Comparison of ENCODE assay signal across 11 cellular contexts in the genomic region with DNA sequence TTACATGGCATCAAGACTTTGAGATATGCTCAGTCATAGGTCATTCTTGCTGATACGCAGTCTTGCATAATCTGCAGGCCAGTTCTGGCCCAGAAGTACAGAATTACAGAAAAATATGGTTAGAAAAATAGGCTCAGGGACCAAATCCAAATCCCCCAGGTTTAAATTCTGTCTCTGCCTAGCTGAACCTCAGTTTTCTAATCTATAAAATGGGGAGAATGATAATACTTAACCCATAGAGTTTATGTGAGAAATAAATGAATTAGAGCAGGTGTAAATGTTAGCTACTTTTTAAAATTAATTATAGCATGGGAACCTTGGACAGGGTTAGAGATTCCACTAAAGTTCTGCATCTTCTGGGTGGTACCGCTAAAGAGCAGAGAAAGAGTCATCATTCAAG. TPM values are rescaled to one million over a fixed set of nuclear protein-coding genes. Genes with fewer than 3 reads are reported as not detected.
"Had no signal": no experiment of that assay in that cellular context is flagged by ENCODE, and none has a peak within 500 bp of the region (broad histone marks: within the 10 kb centered on the region; RNA-seq: fewer than 3 reads in every experiment).

No MANE protein-coding gene starts in this region.

- H3K27ac ChIP-seq: GM23248 had no signal

- ATAC-seq: HCT116 had no signal

- H3K4me1 ChIP-seq: HAP-1 had no signal

- H3K27ac Mint-ChIP-seq: H9, HFFc6 had no signal

- H3K4me3 Mint-ChIP-seq: H9, HFFc6 had no signal

- H2AFZ ChIP-seq: GM23248 had no signal

- H3K36me3 ChIP-seq: HAP-1 had no signal

- H3K9me3 Mint-ChIP-seq: H9, HFFc6 had no signal

- H3K4me3 ChIP-seq: GM23248, HAP-1 had no signal

- FAIRE-seq: H1, H54 had no signal

- H3K9ac ChIP-seq: GM23248 had no signal

- H3K9me3 ChIP-seq: HAP-1 had no signal

- DNase-seq: GM23248, GOT3, H7, H9, HCEC 1CT, HFFc6 had no signal

RNA-seq across cellular contexts. Expression of gene FAM181B, which starts 52.3 kb away (rescaled TPM):
- total RNA-seq: GM23248, H4, HFFc6 had no signal
- polyA plus RNA-seq: GM23248 had no signal
